ENCODE assay signal across 8 cellular contexts in the genomic region with DNA sequence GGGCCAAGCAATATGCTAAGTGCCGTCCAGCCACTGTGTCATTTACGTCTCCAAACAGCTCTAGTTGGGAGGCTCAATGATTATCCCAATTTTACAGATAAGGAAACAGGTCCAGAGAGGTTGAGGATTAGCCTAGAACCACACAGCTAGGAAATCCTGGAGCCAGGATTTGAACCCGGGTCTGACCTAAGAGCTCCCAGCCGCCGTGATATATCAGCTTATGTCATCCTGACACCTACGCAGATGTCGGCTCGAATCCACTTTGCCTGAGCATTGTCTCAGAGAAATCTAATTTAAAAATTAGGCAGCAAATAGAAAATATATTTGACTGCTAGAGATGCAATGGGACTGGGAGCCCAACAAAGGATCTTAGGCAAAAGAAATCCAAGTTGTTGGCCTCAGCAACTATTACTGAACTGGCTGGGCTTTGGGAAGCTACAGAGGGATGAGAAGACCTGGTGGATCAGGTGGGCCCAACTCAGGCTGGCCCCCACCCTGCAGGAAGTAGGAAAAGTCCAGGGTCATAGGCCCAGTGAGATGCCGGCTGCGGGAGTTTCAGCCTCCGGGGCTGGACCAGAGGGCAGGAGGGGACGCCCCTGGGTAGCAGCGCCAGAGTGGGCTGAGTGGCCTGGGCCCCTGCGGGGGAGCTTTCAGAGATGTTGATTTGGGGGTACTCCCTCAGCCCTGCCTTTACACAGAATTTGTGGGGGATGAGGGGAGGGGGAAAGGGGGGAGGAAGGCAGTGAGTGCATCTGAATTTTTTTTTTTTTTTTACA. TPM values are rescaled to one million over a fixed set of nuclear protein-coding genes. Genes with fewer than 3 reads are reported as not detected.
DNase-seq lines count a peak whose midpoint lies in the region; ATAC-seq lines count a peak whose summit lies in the region.

No MANE protein-coding gene starts in this region.

- peak; percentile 45 for DNase-seq in activated naive CD4-positive, alpha-beta T cell treated with anti-CD3 and anti-CD28 coated beads, Interleukin-2, amount 50 U/mL, for 16 hours
- peak; percentile 62 for DNase-seq in natural killer cell treated with Interleukin-12 subunit alpha and Interleukin-12 subunit beta and Interleukin-15 and Interleukin-18, amount 100 ng/mL, for 72 hours (ENCODE audit: low spot score)
- DNase-seq in kidney glomerular epithelial cell (lab: John Stamatoyannopoulos, UW) (no peak), GM19238 (ENCODE audit: insufficient read length, low spot score) (no peak), COLO829 (ENCODE audit: low spot score) (no peak), cortex of kidney (lab: John Stamatoyannopoulos, UW) (no peak)

- peaks cover 8% of the 10 kb centered on the region for H3K9me3 Mint-ChIP-seq in natural killer cell treated with Interleukin-12 subunit alpha and Interleukin-12 subunit beta and Interleukin-15 and Interleukin-18, amount 100 ng/mL, for 72 hours

- H3K27ac Mint-ChIP-seq in natural killer cell treated with Interleukin-12 subunit alpha and Interleukin-12 subunit beta and Interleukin-15 and Interleukin-18, amount 100 ng/mL, for 72 hours = peak overlapping the region; percentile 86 to 87

- H3K4me1 Mint-ChIP-seq in natural killer cell treated with Interleukin-12 subunit alpha and Interleukin-12 subunit beta and Interleukin-15 and Interleukin-18, amount 100 ng/mL, for 72 hours (ENCODE audit: low read depth in 2 of 2) = peaks cover 33 to 45% of the 10 kb centered on the region in 2 donors

- ATAC-seq in GM18520 (IDR thresholded peaks at IDR 0.05; ENCODE audit: unreplicated experiment) (peak; percentile 3), HG03066 (IDR thresholded peaks at IDR 0.05; ENCODE audit: low read depth, unreplicated experiment) (peak; percentile 23)
- ATAC-seq in natural killer cell treated with Interleukin-12 subunit alpha and Interleukin-12 subunit beta and Interleukin-15 and Interleukin-18, amount 100 ng/mL, for 72 hours = peak; percentile 10 to 62

- peaks cover 14% of the 10 kb centered on the region for H3K36me3 Mint-ChIP-seq in natural killer cell treated with Interleukin-12 subunit alpha and Interleukin-12 subunit beta and Interleukin-15 and Interleukin-18, amount 100 ng/mL, for 72 hours

- H3K27me3 Mint-ChIP-seq in natural killer cell treated with Interleukin-12 subunit alpha and Interleukin-12 subunit beta and Interleukin-15 and Interleukin-18, amount 100 ng/mL, for 72 hours = no peaks in the 10 kb centered on the region

- H3K4me3 Mint-ChIP-seq in natural killer cell treated with Interleukin-12 subunit alpha and Interleukin-12 subunit beta and Interleukin-15 and Interleukin-18, amount 100 ng/mL, for 72 hours = peak overlapping the region; percentile 75

RNA-seq across cellular contexts. Expression of gene IL21R, which starts 35.1 kb away (rescaled TPM):
- 10 to 100 TPM; 58.3 to 64.4 TPM for total RNA-seq in natural killer cell treated with Interleukin-12 subunit alpha and Interleukin-12 subunit beta and Interleukin-15 and Interleukin-18, amount 100 ng/mL, for 72 hours

RNA-seq across cellular contexts. Expression of gene IL4R, which starts 53.1 kb away (rescaled TPM):
- 100 to 1,000 TPM; 213 to 224 TPM for total RNA-seq in natural killer cell treated with Interleukin-12 subunit alpha and Interleukin-12 subunit beta and Interleukin-15 and Interleukin-18, amount 100 ng/mL, for 72 hours

Comparison
In these comparisons a context has a peak if more than half of its experiments do, and no peak if none do; other contexts are left out.
1. DNase-seq: peak in activated naive CD4-positive, alpha-beta T cell treated with anti-CD3 and anti-CD28 coated beads, Interleukin-2, amount 50 U/mL, for 16 hours (single experiment) and natural killer cell treated with Interleukin-12 subunit alpha and Interleukin-12 subunit beta and Interleukin-15 and Interleukin-18, amount 100 ng/mL, for 72 hours (single experiment); none in kidney glomerular epithelial cell (single experiment), GM19238 (single experiment), COLO829 (single experiment) and cortex of kidney (single experiment).
2. Peak in every context shown above with its lines, with median percentiles within 50 percentile points of each other: ATAC-seq.